26 cellular contexts compared by ENCODE assay signal in the genomic region with DNA sequence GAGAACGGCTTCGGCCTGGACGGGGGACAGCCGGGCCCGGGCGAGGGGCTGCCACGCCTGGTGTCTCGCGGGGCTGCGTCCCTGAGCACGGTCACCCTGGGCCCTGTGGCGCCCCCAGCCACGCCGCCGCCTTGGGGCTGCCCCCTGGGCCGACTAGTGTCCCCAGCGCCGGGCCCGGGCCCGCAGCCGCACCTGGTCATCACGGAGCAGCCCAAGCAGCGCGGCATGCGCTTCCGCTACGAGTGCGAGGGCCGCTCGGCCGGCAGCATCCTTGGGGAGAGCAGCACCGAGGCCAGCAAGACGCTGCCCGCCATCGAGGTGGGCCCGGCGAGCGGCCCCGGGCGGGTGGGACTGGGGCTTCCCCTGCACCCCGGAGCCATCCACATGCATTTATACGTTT.
"Had no signal": no experiment of that assay in that cellular context is flagged by ENCODE, and none has a peak within 500 bp of the region (broad histone marks: within the 10 kb centered on the region; RNA-seq: fewer than 3 reads in every experiment).

No MANE protein-coding gene starts in this region.

- H3K4me2 ChIP-seq: hepatocyte, smooth muscle cell had no signal

- H3K9me3 ChIP-seq: heart right ventricle, left lung, lower lobe of right lung, ovary, right atrium auricular region, right lobe of liver, thyroid gland, transverse colon, upper lobe of left lung had no signal

- H3K27ac ChIP-seq: heart right ventricle, hepatocyte, left lung, lower lobe of right lung, ovary, right atrium auricular region, right lobe of liver, thyroid gland, transverse colon, upper lobe of left lung had no signal

- H3K9me3 Mint-ChIP-seq: stimulated activated memory B cell treated with anti-CD40 and anti-IgM and Interleukin-4, amounts not matched to agents 10 μg/mL and 1 μg/mL and 100 μg/mL, for 72 hours; stimulated activated naive CD8-positive, alpha-beta T cell treated with anti-CD3 and anti-CD28 coated beads, Interleukin-15, amount 100 ng/mL, for 72 hours had no signal

- H2AFZ ChIP-seq: hepatocyte had no signal

- H3K27me3 Mint-ChIP-seq: naive thymus-derived CD8-positive, alpha-beta T cell; progenitor cell of endocrine pancreas; stimulated activated memory B cell treated with anti-CD40 and anti-IgM and Interleukin-4, amounts not matched to agents 10 μg/mL and 1 μg/mL and 100 μg/mL, for 72 hours; stimulated activated naive CD8-positive, alpha-beta T cell treated with anti-CD3 and anti-CD28 coated beads, Interleukin-15, amount 100 ng/mL, for 72 hours had no signal

- ATAC-seq: left colon; left lung; lower lobe of right lung; naive thymus-derived CD8-positive, alpha-beta T cell; right lobe of liver; stimulated activated memory B cell treated with anti-CD40 and anti-IgM and Interleukin-4, amounts not matched to agents 10 μg/mL and 1 μg/mL and 100 μg/mL, for 72 hours; stimulated activated naive CD8-positive, alpha-beta T cell treated with anti-CD3 and anti-CD28 coated beads, Interleukin-15, amount 100 ng/mL, for 72 hours had no signal

- H3K4me1 ChIP-seq: left lung, lower lobe of right lung, right atrium auricular region, right lobe of liver, thyroid gland, upper lobe of left lung had no signal

- H3K4me3 Mint-ChIP-seq: naive thymus-derived CD8-positive, alpha-beta T cell; stimulated activated memory B cell treated with anti-CD40 and anti-IgM and Interleukin-4, amounts not matched to agents 10 μg/mL and 1 μg/mL and 100 μg/mL, for 72 hours had no signal

- H3K79me2 ChIP-seq: hepatocyte had no signal

- H3K27me3 ChIP-seq: heart right ventricle, hepatocyte, left lung, ovary, right atrium auricular region, right lobe of liver, thyroid gland, transverse colon, upper lobe of left lung had no signal

- H3K36me3 ChIP-seq: ovary, right lobe of liver had no signal

- FAIRE-seq: keratinocyte, urothelium cell line had no signal

- DNase-seq: heart right ventricle; left colon; left lung; lower lobe of right lung; mammary epithelial cell; mesenchymal stem cell; naive thymus-derived CD8-positive, alpha-beta T cell; ovary; right lobe of liver; stimulated activated CD4-positive, alpha-beta T cell treated with anti-CD3 and anti-CD28 coated beads, Interleukin-1b, Interleukin-23, amount 100 ng/mL, for 48 hours; stimulated activated CD4-positive, alpha-beta T cell treated with anti-CD3 and anti-CD28 coated beads, Interleukin-2, amount 100 ng/mL, for 48 hours; stimulated activated CD4-positive, alpha-beta T cell treated with anti-CD3 and anti-CD28 coated beads, Interleukin-4, amount 100 ng/mL, for 4 hours; stimulated activated CD8-positive, alpha-beta memory T cell treated with anti-CD3 and anti-CD28 coated beads, Interleukin-4, amount 100 ng/mL, for 48 hours; stimulated activated naive CD4-positive, alpha-beta T cell treated with Interleukin-2 at 50 U/mL for 16 hours; stimulated activated naive CD8-positive, alpha-beta T cell treated with anti-CD3 and anti-CD28 coated beads, Interleukin-15, amount 100 ng/mL, for 72 hours; substantia nigra; thyroid gland; transverse colon had no signal

- H3K27ac Mint-ChIP-seq: progenitor cell of endocrine pancreas; stimulated activated memory B cell treated with anti-CD40 and anti-IgM and Interleukin-4, amounts not matched to agents 10 μg/mL and 1 μg/mL and 100 μg/mL, for 72 hours had no signal

- H3K4me3 ChIP-seq: heart right ventricle, hepatocyte, left lung, lower lobe of right lung, ovary, right atrium auricular region, right lobe of liver, smooth muscle cell, thyroid gland, transverse colon, upper lobe of left lung had no signal
